1 cellular context compared by ENCODE assay signal in genomic region chr12:31959051-31959700, GRCh38.
TF ChIP-seq lines count a peak whose summit lies in the region.

RESF1 (plus strand) TSS chr12:31959415; CDS start chr12:31980956, 21,541 bp downstream.

TF ChIP-seq in HEK293, 187 proteins besides CTCF, POLR2A, EP300 and RAD21 (continued from another document):
- peak; percentile 91 for TF ChIP-seq ZFP69B (tag by site-specific recombination; IDR thresholded peaks at IDR 0.05)
- TF ChIP-seq ZNF37A (tag by site-specific recombination; IDR thresholded peaks at IDR 0.05) = no peak
- TF ChIP-seq ZNF10 (tag by site-specific recombination; IDR thresholded peaks at IDR 0.05) = no peak
- TF ChIP-seq ZNF843 (tag by site-specific recombination; IDR thresholded peaks at IDR 0.05) = peak; percentile 61
- peak; percentile 71 for TF ChIP-seq ZNF423 (tag by site-specific recombination; IDR thresholded peaks at IDR 0.05)
- TF ChIP-seq ZBTB44 (tag by site-specific recombination; IDR thresholded peaks at IDR 0.05) = peak; percentile 89
- TF ChIP-seq ZNF292 (tag by site-specific recombination; IDR thresholded peaks at IDR 0.05; ENCODE audit: borderline replicate concordance, low read depth) = no peak
TF ChIP-seq in HEK293: peak in this region for 65.
